In genomic region chr2:240698852-240699561, GRCh38 we compare ENCODE assay signal across 10 cellular contexts. TPM values are rescaled to one million over a fixed set of nuclear protein-coding genes. Genes with fewer than 3 reads are reported as not detected.
DNase-seq lines count a peak whose midpoint lies in the region; ATAC-seq, FAIRE-seq and TF ChIP-seq lines count a peak whose summit lies in the region.
"Not testable (repeated sequence)": the region's sequence is repeated elsewhere in the genome, so short reads cannot be mapped to it uniquely, and the experiment has no call there.
"Had no signal": no experiment of that assay in that cellular context is flagged by ENCODE, and none has a peak within 500 bp of the region (broad histone marks: within the 10 kb centered on the region; RNA-seq: fewer than 3 reads in every experiment).

No MANE protein-coding gene starts in this region.

- not testable (repeated sequence) for FAIRE-seq in A549 (lab: Jason Lieb, UNC)
- FAIRE-seq in K562 (lab: Jason Lieb, UNC) = peak; percentile 73

- not testable (repeated sequence) for H3K4me3 Mint-ChIP-seq in activated CD4-positive, alpha-beta T cell treated with anti-CD3 and anti-CD28 coated beads for 36 hours

- H3K4me2 ChIP-seq in A549; PC-3 (ENCODE audit: low read length); K562 (ENCODE audit: insufficient read depth, low read length): not testable (repeated sequence)

- H3K9ac ChIP-seq in PC-3 (ENCODE audit: low read length); K562 (ENCODE audit: insufficient read depth in 1 of 2, low read depth in 2 of 2, low read length in 2 of 2): not testable (repeated sequence)

- H3K4me3 ChIP-seq in A549; PC-3 (ENCODE audit: low read length); K562; lower lobe of right lung: not testable (repeated sequence)

- not testable (repeated sequence) for H3K4me1 ChIP-seq in A549; PC-3 (ENCODE audit: insufficient read depth, low read length); K562 (replicated peaks in 1 of 2; ENCODE audit: control insufficient read depth in 2 of 2, insufficient read depth in 2 of 2, low read length in 2 of 2); lower lobe of right lung

- H3K9me2 ChIP-seq in PC-3 (replicated peaks; ENCODE audit: low read length) = not testable (repeated sequence)

- not testable (repeated sequence) for H3K27ac ChIP-seq in A549; PC-3 (ENCODE audit: low read length); K562 (ENCODE audit: extremely low read depth, low read depth, low read length); lower lobe of right lung

- not testable (repeated sequence) for H3K79me2 ChIP-seq in PC-3 (ENCODE audit: low read length); K562 (ENCODE audit: control insufficient read depth, insufficient read depth, low read length)

- not testable (repeated sequence) for H3F3A ChIP-seq in PC-3 (ENCODE audit: low read length, unreplicated experiment)

- CTCF ChIA-PET in A549 (lab: Yijun Ruan, JAX); PC-3 (lab: Charles Lee); activated CD4-positive, alpha-beta T cell treated with anti-CD3 and anti-CD28 coated beads for 36 hours (lab: Charles Lee); K562 (lab: Yijun Ruan, JAX; ENCODE audit: low intra/inter-chr PET ratio): not testable (repeated sequence)

- not testable (repeated sequence) for H3K4me1 Mint-ChIP-seq in activated CD4-positive, alpha-beta T cell treated with anti-CD3 and anti-CD28 coated beads for 36 hours

- not testable (repeated sequence) for DNase-seq in A549 (ENCODE audit: low read depth in 1 of 2, low spot score in 1 of 2); PC-3; K562 (ENCODE audit: extremely low read depth in 1 of 4, low spot score in 3 of 4)
- peak; percentile 3 for DNase-seq in activated CD4-positive, alpha-beta T cell treated with anti-CD3 and anti-CD28 coated beads for 36 hours
- peak; percentile 18 for DNase-seq in left ventricle myocardium superior
- DNase-seq in lower lobe of right lung = peak; percentile 28
- DNase-seq in posterior vena cava (ENCODE audit: low spot score) = peak; percentile 68

- TF ChIP-seq EP300 in A549 (IDR thresholded peaks at IDR 0.05); K562 (IDR thresholded peaks at IDR 0.05; ENCODE audit: low read length): not testable (repeated sequence)

- H4K20me1 ChIP-seq in PC-3 (ENCODE audit: low read length); K562 (replicated peaks; ENCODE audit: control insufficient read depth, insufficient read depth, low read length): not testable (repeated sequence)

- in situ Hi-C loops in K562 (cut with MboI) = not testable (repeated sequence)

- POLR2A ChIA-PET in A549 (lab: Yijun Ruan, JAX); PC-3 (lab: Charles Lee; ENCODE audit: unreplicated experiment); activated CD4-positive, alpha-beta T cell treated with anti-CD3 and anti-CD28 coated beads for 36 hours (lab: Charles Lee); K562 (lab: Yijun Ruan, JAX): not testable (repeated sequence)

- peak; percentile 32 to 84; a peak in 3 of 6 replicates for ATAC-seq in A549
- ATAC-seq in PC-3 = peak; percentile 65
- not testable (repeated sequence) for ATAC-seq in activated CD4-positive, alpha-beta T cell treated with anti-CD3 and anti-CD28 coated beads for 36 hours
- ATAC-seq in K562 = peak; percentile 83
- peak; percentile 22 for ATAC-seq in esophagus mucosa
- ATAC-seq in left ventricle myocardium superior = peak; percentile 58
- peak; percentile 19 to 34 for ATAC-seq in lower lobe of right lung

- H2AFZ ChIP-seq in PC-3 (ENCODE audit: low read length); K562 (ENCODE audit: low read depth, low read length): not testable (repeated sequence)

- H3K9me1 ChIP-seq in K562 (ENCODE audit: control insufficient read depth, insufficient read depth, low read length) = not testable (repeated sequence)

- H3K36me3 ChIP-seq in PC-3 (ENCODE audit: low read depth, low read length); K562 (ENCODE audit: control insufficient read depth, insufficient read depth, low read length); lower lobe of right lung: not testable (repeated sequence)

- TF ChIP-seq CTCF in A549 (IDR thresholded peaks at IDR 0.05); PC-3 (conservative IDR thresholded peaks at IDR 0.05; ENCODE audit: low read depth, low read length); K562 (IDR thresholded peaks at IDR 0.05 in 2 of 3, conservative IDR thresholded peaks at IDR 0.05 in 1 of 3; ENCODE audit: insufficient read depth in 2 of 3, low read depth in 1 of 3, low read length in 3 of 3); lower lobe of right lung (IDR thresholded peaks at IDR 0.05): not testable (repeated sequence)

- intact Hi-C loops in PC-3 (cut with micrococcal nuclease); activated CD4-positive, alpha-beta T cell treated with anti-CD3 and anti-CD28 coated beads for 36 hours (cut with DNase I, micrococcal nuclease); K562 (cut with micrococcal nuclease); left ventricle myocardium superior (cut with micrococcal nuclease); lower lobe of right lung (cut with DNase I); posterior vena cava (cut with DNase I): not testable (repeated sequence)

- BruUV-seq in PC-3 (replicated peaks; lab: Mats Ljungman, UMichigan); K562 (replicated peaks; lab: Mats Ljungman, UMichigan): not testable (repeated sequence)

- peaks cover 14% of the 10 kb centered on the region for H3K27me3 ChIP-seq in PC-3 (ENCODE audit: low read length)
- H3K27me3 ChIP-seq in K562 (ENCODE audit: control insufficient read depth in 2 of 2, insufficient read depth in 2 of 2, low read length in 2 of 2) = peaks cover 0 to 27% of the 10 kb centered on the region in 2 experiments; a peak in 2 of 5 replicates
- peaks cover 20% of the 10 kb centered on the region for H3K27me3 ChIP-seq in lower lobe of right lung (ENCODE audit: low read depth)

- TF ChIP-seq RAD21 in A549 (conservative IDR thresholded peaks at IDR 0.05 in 1 of 2, IDR thresholded peaks at IDR 0.05 in 1 of 2); K562 (CRISPR knock-in tag; conservative IDR thresholded peaks at IDR 0.05 in 1 of 2, IDR thresholded peaks at IDR 0.05 in 1 of 2): not testable (repeated sequence)

- H3K36me3 Mint-ChIP-seq in activated CD4-positive, alpha-beta T cell treated with anti-CD3 and anti-CD28 coated beads for 36 hours (ENCODE audit: low read depth) = not testable (repeated sequence)

- 87% methylated on average over 6 of the region's 33 CpGs for WGBS in A549 (ENCODE audit: missing lambda C conversion rate)
- 20% methylated on average over 1 of the region's 33 CpGs for WGBS in K562 (ENCODE audit: insufficient coverage, low coverage, missing lambda C conversion rate)

- H3K9me3 Mint-ChIP-seq in activated CD4-positive, alpha-beta T cell treated with anti-CD3 and anti-CD28 coated beads for 36 hours (ENCODE audit: low read depth) = not testable (repeated sequence)

- not testable (repeated sequence) for H3K9me3 ChIP-seq in A549; PC-3 (ENCODE audit: low read length); K562 (replicated peaks; ENCODE audit: control insufficient read depth, insufficient read depth, low read depth, low read length); lower lobe of right lung

- not testable (repeated sequence) for H3K27me3 Mint-ChIP-seq in activated CD4-positive, alpha-beta T cell treated with anti-CD3 and anti-CD28 coated beads for 36 hours

- TF ChIP-seq POLR2A in A549 (IDR thresholded peaks at IDR 0.05; ENCODE audit: low read length); K562 (conservative IDR thresholded peaks at IDR 0.05): not testable (repeated sequence)

- not testable (repeated sequence) for H3K27ac Mint-ChIP-seq in activated CD4-positive, alpha-beta T cell treated with anti-CD3 and anti-CD28 coated beads for 36 hours

RNA-seq across cellular contexts. Expression of gene AQP12A, which starts 7.3 kb away (rescaled TPM):
- polyA plus RNA-seq in A549 (2011; rRNA removed) (not detected in 2 replicates), A549 (2017; fragmentation: RNase III; extraction: RNeasy Plus Mini Kit Qiagen cat#74134 plus additional on column Dnase treatment) (not detected in 3 replicates), K562 (2011; rRNA removed) (not detected in 2 replicates), K562 (2014; fragmentation: Illumina TruSeq; extraction: Trizol) (not detected in 2 replicates), K562 (2014; fragmentation: Nextera tagmentation; extraction: Ambion mirVana) (not detected), K562 (2014; rRNA removed) (not detected in 2 replicates)
- polyA plus RNA-seq in A549 (2012; cell fraction: cytosol; rRNA removed) = not detected in 2 replicates
- not detected in 2 replicates for polyA plus RNA-seq in A549 (2012; cell fraction: nucleus; rRNA removed)
- not detected in 2 replicates for polyA minus RNA-seq in A549 (2011; rRNA and poly(A)+ RNA removed)
- total RNA-seq in PC-3 (2014; rRNA removed) (not detected in 2 replicates), K562 (2014; rRNA removed) (not detected in 2 replicates), K562 (2014; rRNA removed; fragmentation: Illumina TruSeq; extraction: Trizol) (not detected in 2 replicates), K562 (2015; rRNA removed; fragmentation: Illumina TruSeq; extraction: Trizol) (not detected in 2 replicates), K562 (2021) (not detected in 2 replicates), esophagus mucosa (not detected), left ventricle myocardium superior (not detected), lower lobe of right lung (not detected), posterior vena cava (not detected)
- total RNA-seq in activated CD4-positive, alpha-beta T cell treated with anti-CD3 and anti-CD28 coated beads for 36 hours = not detected
- total RNA-seq in K562 (2011; cell fraction: chromatin; rRNA removed; ENCODE audit: low replicate concordance) = not detected in 2 replicates
- not detected in 2 replicates for total RNA-seq in K562 (2011; cell fraction: nucleolus; rRNA removed)
- not detected in 2 replicates for total RNA-seq in K562 (2011; cell fraction: nucleoplasm; rRNA removed)
- polyA plus RNA-seq in K562 (2011; cell fraction: cytosol; rRNA removed) = not detected in 2 replicates
- not detected in 2 replicates for polyA plus RNA-seq in K562 (2011; cell fraction: nucleus; rRNA removed)
- polyA plus RNA-seq in K562 (2012) = not detected in 2 replicates
- not detected in 2 replicates for polyA minus RNA-seq in K562 (2011; rRNA and poly(A)+ RNA removed)
- polyA minus RNA-seq in K562 (2011; cell fraction: cytosol; rRNA and poly(A)+ RNA removed) = not detected in 2 replicates
- not detected in 2 replicates for polyA minus RNA-seq in K562 (2011; cell fraction: nucleus; rRNA and poly(A)+ RNA removed)
- total RNA-seq: CD4-positive, alpha-beta T cell; H9 had no signal

RNA-seq across cellular contexts. Expression of gene AQP12B, which starts 16.3 kb away (rescaled TPM):
- polyA plus RNA-seq in A549 (2011; rRNA removed) (not detected in 2 replicates), A549 (2017; fragmentation: RNase III; extraction: RNeasy Plus Mini Kit Qiagen cat#74134 plus additional on column Dnase treatment) (not detected in 3 replicates), K562 (2011; rRNA removed) (not detected in 2 replicates), K562 (2014; fragmentation: Illumina TruSeq; extraction: Trizol) (not detected in 2 replicates), K562 (2014; fragmentation: Nextera tagmentation; extraction: Ambion mirVana) (not detected), K562 (2014; rRNA removed) (not detected in 2 replicates)
- not detected in 2 replicates for polyA plus RNA-seq in A549 (2012; cell fraction: cytosol; rRNA removed)
- polyA plus RNA-seq in A549 (2012; cell fraction: nucleus; rRNA removed) = not detected in 2 replicates
- not detected in 2 replicates for polyA minus RNA-seq in A549 (2011; rRNA and poly(A)+ RNA removed)
- total RNA-seq in PC-3 (2014; rRNA removed) (not detected in 2 replicates), K562 (2014; rRNA removed) (not detected in 2 replicates), K562 (2014; rRNA removed; fragmentation: Illumina TruSeq; extraction: Trizol) (not detected in 2 replicates), K562 (2015; rRNA removed; fragmentation: Illumina TruSeq; extraction: Trizol) (not detected in 2 replicates), K562 (2021) (not detected in 2 replicates), esophagus mucosa (not detected), left ventricle myocardium superior (not detected), lower lobe of right lung (not detected), posterior vena cava (under 1 TPM in 1 of 2 donors, not detected in 1; 0.19 TPM)
- not detected for total RNA-seq in activated CD4-positive, alpha-beta T cell treated with anti-CD3 and anti-CD28 coated beads for 36 hours
- total RNA-seq in K562 (2011; cell fraction: chromatin; rRNA removed; ENCODE audit: low replicate concordance) = not detected in 2 replicates
- not detected in 2 replicates for total RNA-seq in K562 (2011; cell fraction: nucleolus; rRNA removed)
- total RNA-seq in K562 (2011; cell fraction: nucleoplasm; rRNA removed) = not detected in 2 replicates
- not detected in 2 replicates for polyA plus RNA-seq in K562 (2011; cell fraction: cytosol; rRNA removed)
- not detected in 2 replicates for polyA plus RNA-seq in K562 (2011; cell fraction: nucleus; rRNA removed)
- not detected in 2 replicates for polyA plus RNA-seq in K562 (2012)
- polyA minus RNA-seq in K562 (2011; rRNA and poly(A)+ RNA removed) = not detected in 2 replicates
- polyA minus RNA-seq in K562 (2011; cell fraction: cytosol; rRNA and poly(A)+ RNA removed) = not detected in 2 replicates
- polyA minus RNA-seq in K562 (2011; cell fraction: nucleus; rRNA and poly(A)+ RNA removed) = not detected in 2 replicates
- total RNA-seq: CD4-positive, alpha-beta T cell; H9 had no signal
